21 cellular contexts compared by ENCODE assay signal in the genomic region with DNA sequence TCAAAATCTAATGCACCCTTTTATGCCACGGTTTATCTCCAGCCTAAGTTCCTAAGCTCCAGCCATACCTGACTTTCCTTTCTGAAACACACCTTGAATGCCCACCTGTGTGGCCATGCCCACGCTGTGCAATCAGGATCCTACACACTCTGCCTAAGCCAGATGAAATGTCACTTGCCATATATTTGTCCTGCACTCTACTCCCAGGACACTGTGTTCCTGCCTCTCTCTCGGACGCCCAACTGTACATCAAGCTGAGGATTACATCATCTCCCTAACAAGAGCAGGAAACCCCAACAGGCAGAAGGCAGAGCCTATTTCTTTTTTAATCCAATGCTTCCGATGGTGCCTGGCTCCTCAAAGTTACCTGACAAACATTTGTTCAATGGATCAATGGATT.
DNase-seq lines count a peak whose midpoint lies in the region; ATAC-seq and TF ChIP-seq lines count a peak whose summit lies in the region.
"Had no signal": no experiment of that assay in that cellular context is flagged by ENCODE, and none has a peak within 500 bp of the region (broad histone marks: within the 10 kb centered on the region; RNA-seq: fewer than 3 reads in every experiment).

No MANE protein-coding gene starts in this region.

- H3K36me3 Mint-ChIP-seq in activated CD8-positive, alpha-beta T cell treated with anti-CD3 and anti-CD28 coated beads for 36 hours (ENCODE audit: low read depth) = peaks cover 83% of the 10 kb centered on the region

- CTCF ChIA-PET in activated CD8-positive, alpha-beta T cell treated with anti-CD3 and anti-CD28 coated beads for 36 hours (lab: Charles Lee) = interaction anchor here (2.0 kb wide), 1 partner anchor 75 kb away, joined by 8 read pairs; no protein-coding TSS in a partner anchor

- DNase-seq in Right ventricle myocardium superior (no peak), cardiac septum (ENCODE audit: low spot score) (no peak), islet precursor cell (peak; percentile 19), nucleus accumbens (lab: John Stamatoyannopoulos, UW) (no peak)
- no peak for DNase-seq in activated CD8-positive, alpha-beta T cell treated with anti-CD3 and anti-CD28 coated beads for 36 hours
- DNase-seq: activated naive CD8-positive, alpha-beta T cell treated with anti-CD3 and anti-CD28 coated beads, Interleukin-2, amount 10 ng/mL, durations not matched to agents 7 days and 5 days; C1 segment of cervical spinal cord; dorsolateral prefrontal cortex; EL; KBM-7; NCI-H1436 treated with DMSO at 0.1 percent for 48 hours; NCI-H345; NCI-H748 treated with DMSO at 0.1 percent for 48 hours; ovary; SJCRH30; small intestine had no signal

- intact Hi-C loops in Right ventricle myocardium superior (cut with DNase I) (no loop called here), cardiac septum (cut with DNase I) (no loop called here)
- intact Hi-C loops in activated CD8-positive, alpha-beta T cell treated with anti-CD3 and anti-CD28 coated beads for 36 hours (cut with micrococcal nuclease) = no loop called here

- TF ChIP-seq CTCF in activated CD8-positive, alpha-beta T cell treated with anti-CD3 and anti-CD28 coated beads for 36 hours (IDR thresholded peaks at IDR 0.05) = no peak

- ATAC-seq in Right ventricle myocardium superior (ENCODE audit: poor library complexity) (peak; percentile 80), HG02798 (IDR thresholded peaks at IDR 0.05; ENCODE audit: poor library complexity, unreplicated experiment) (no peak), HG03469 (IDR thresholded peaks at IDR 0.05; ENCODE audit: unreplicated experiment) (no peak)
- ATAC-seq in activated CD8-positive, alpha-beta T cell treated with anti-CD3 and anti-CD28 coated beads for 36 hours = no peak
- ATAC-seq: GM12878; natural killer cell treated with Interleukin-12 subunit alpha and Interleukin-12 subunit beta and Interleukin-15 and Interleukin-18, amount 100 ng/mL, for 72 hours had no signal

- POLR2A ChIA-PET in activated CD8-positive, alpha-beta T cell treated with anti-CD3 and anti-CD28 coated beads for 36 hours (lab: Charles Lee) = no interaction called here

- H3K4me1 Mint-ChIP-seq in activated CD8-positive, alpha-beta T cell treated with anti-CD3 and anti-CD28 coated beads for 36 hours (ENCODE audit: low read depth) = peaks cover 48% of the 10 kb centered on the region

- H3K27me3 Mint-ChIP-seq in activated CD8-positive, alpha-beta T cell treated with anti-CD3 and anti-CD28 coated beads for 36 hours = no peaks in the 10 kb centered on the region
- H3K27me3 Mint-ChIP-seq: activated naive CD8-positive, alpha-beta T cell treated with anti-CD3 and anti-CD28 coated beads, Interleukin-2, amount 10 ng/mL, durations not matched to agents 7 days and 5 days; natural killer cell treated with Interleukin-12 subunit alpha and Interleukin-12 subunit beta and Interleukin-15 and Interleukin-18, amount 100 ng/mL, for 72 hours had no signal

- peak overlapping the region; percentile 12 for H3K27ac Mint-ChIP-seq in activated CD8-positive, alpha-beta T cell treated with anti-CD3 and anti-CD28 coated beads for 36 hours
- H3K27ac Mint-ChIP-seq: natural killer cell treated with Interleukin-12 subunit alpha and Interleukin-12 subunit beta and Interleukin-15 and Interleukin-18, amount 100 ng/mL, for 72 hours; type B pancreatic cell had no signal

- H3K9me3 Mint-ChIP-seq in activated CD8-positive, alpha-beta T cell treated with anti-CD3 and anti-CD28 coated beads for 36 hours = peaks cover 25% of the 10 kb centered on the region
- H3K9me3 Mint-ChIP-seq: natural killer cell treated with Interleukin-12 subunit alpha and Interleukin-12 subunit beta and Interleukin-15 and Interleukin-18, amount 100 ng/mL, for 72 hours had no signal

- no peak overlapping the region for H3K4me3 Mint-ChIP-seq in activated CD8-positive, alpha-beta T cell treated with anti-CD3 and anti-CD28 coated beads for 36 hours
- H3K4me3 Mint-ChIP-seq: activated naive CD8-positive, alpha-beta T cell treated with anti-CD3 and anti-CD28 coated beads, Interleukin-2, amount 10 ng/mL, durations not matched to agents 7 days and 5 days; natural killer cell treated with Interleukin-12 subunit alpha and Interleukin-12 subunit beta and Interleukin-15 and Interleukin-18, amount 100 ng/mL, for 72 hours; type B pancreatic cell had no signal
